ENCODE assay signal across 27 cellular contexts in the genomic region with DNA sequence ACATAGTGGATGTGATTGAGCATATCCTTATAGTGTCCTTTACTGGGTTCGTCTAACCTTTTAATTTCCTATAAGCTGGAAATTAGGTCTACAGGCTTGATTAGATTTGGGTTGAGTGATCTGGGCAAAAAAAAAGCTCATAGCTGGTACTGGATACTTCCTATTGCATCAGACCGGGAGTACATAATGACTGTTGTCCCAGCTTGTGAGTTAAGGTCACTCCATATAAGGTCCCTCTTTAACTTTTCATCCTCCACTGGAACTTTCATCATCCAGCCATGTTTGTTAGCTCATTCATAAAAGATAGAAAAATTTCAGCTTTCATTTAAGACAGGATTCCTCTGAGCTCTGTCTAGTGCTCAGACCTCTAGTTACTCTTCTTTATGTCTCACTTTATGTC.
DNase-seq lines count a peak whose midpoint lies in the region; ATAC-seq, FAIRE-seq and TF ChIP-seq lines count a peak whose summit lies in the region.
"Had no signal": no experiment of that assay in that cellular context is flagged by ENCODE, and none has a peak within 500 bp of the region (broad histone marks: within the 10 kb centered on the region; RNA-seq: fewer than 3 reads in every experiment).

No MANE protein-coding gene starts in this region.

- TF ChIP-seq POLR2A in GM12892 (IDR thresholded peaks at IDR 0.05; ENCODE audit: low read depth, low read length), result no peak

- peak overlapping the region; percentile 69 for H3K27ac Mint-ChIP-seq in activated CD4-positive, alpha-beta T cell treated with anti-CD3 and anti-CD28 coated beads for 36 hours
- H3K27ac Mint-ChIP-seq: activated CD4-positive, alpha-beta memory T cell treated with anti-CD3 and anti-CD28 coated beads for 36 hours; CD8-positive, alpha-beta T cell; immature natural killer cell; naive B cell had no signal

- FAIRE-seq in GM12892 (lab: Jason Lieb, UNC), result no peak
- FAIRE-seq: frontal cortex, G401.6, small intestine had no signal

- TF ChIP-seq CTCF in left lung (IDR thresholded peaks at IDR 0.05), result no peak
- no peak for TF ChIP-seq CTCF in omental fat pad (IDR thresholded peaks at IDR 0.05)

- H3K27me3 ChIP-seq in SJSA1 (replicated peaks) (no peaks in the 10 kb centered on the region), left lung (no peaks in the 10 kb centered on the region)

- H3K4me3 Mint-ChIP-seq in activated CD4-positive, alpha-beta T cell treated with anti-CD3 and anti-CD28 coated beads for 36 hours, result no peak overlapping the region
- H3K4me3 Mint-ChIP-seq: activated CD4-positive, alpha-beta memory T cell treated with anti-CD3 and anti-CD28 coated beads for 36 hours; CD8-positive, alpha-beta T cell; immature natural killer cell had no signal

- no peaks in the 10 kb centered on the region for H3K9me3 Mint-ChIP-seq in activated CD4-positive, alpha-beta T cell treated with anti-CD3 and anti-CD28 coated beads for 36 hours (ENCODE audit: low read depth)
- H3K9me3 Mint-ChIP-seq: activated CD4-positive, alpha-beta memory T cell treated with anti-CD3 and anti-CD28 coated beads for 36 hours; CD8-positive, alpha-beta T cell had no signal

- peak; percentile 72 for ATAC-seq in activated CD4-positive, alpha-beta T cell treated with anti-CD3 and anti-CD28 coated beads for 36 hours
- peak; percentile 27 for ATAC-seq in left lung
- no peak for ATAC-seq in omental fat pad (ENCODE audit: low FRiP score)
- ATAC-seq: CD8-positive, alpha-beta T cell; esophagus mucosa; left lobe of liver had no signal

- H3K9me3 ChIP-seq in SJSA1 (replicated peaks), result no peaks in the 10 kb centered on the region
- no peaks in the 10 kb centered on the region for H3K9me3 ChIP-seq in left lung
- H3K9me3 ChIP-seq: thoracic aorta had no signal

- H3K36me3 ChIP-seq in SJSA1, result no peaks in the 10 kb centered on the region
- no peaks in the 10 kb centered on the region for H3K36me3 ChIP-seq in left lung
- H3K36me3 ChIP-seq: thoracic aorta had no signal

- H3K27ac ChIP-seq in SJSA1, result peak overlapping the region; percentile 97
- H3K27ac ChIP-seq in left lung, result no peak overlapping the region
- H3K27ac ChIP-seq: thoracic aorta had no signal

- H3K4me1 Mint-ChIP-seq in activated CD4-positive, alpha-beta T cell treated with anti-CD3 and anti-CD28 coated beads for 36 hours, result peaks cover 54% of the 10 kb centered on the region
- H3K4me1 Mint-ChIP-seq: immature natural killer cell had no signal

- H3K4me3 ChIP-seq in SJSA1 (no peak overlapping the region), left lung (no peak overlapping the region)
- H3K4me3 ChIP-seq: thoracic aorta had no signal

- CTCF ChIA-PET in activated CD4-positive, alpha-beta T cell treated with anti-CD3 and anti-CD28 coated beads for 36 hours (lab: Charles Lee), result interaction anchor here (0.5 to 1.0 kb wide), 3 partner anchors 16 to 68 kb away, joined by 3 to 5 read pairs (median 3); no protein-coding TSS in a partner anchor

- no peak for DNase-seq in activated CD4-positive, alpha-beta T cell treated with anti-CD3 and anti-CD28 coated beads for 36 hours
- DNase-seq in activated CD4-positive, alpha-beta T cell treated with anti-CD3 and anti-CD28 coated beads, Interleukin-2, amount 50 U/mL, for 4 hours, result no peak
- no peak for DNase-seq in SJSA1 (ENCODE audit: low read depth in 1 of 2, low spot score in 2 of 2)
- DNase-seq in left lung, result no peak
- DNase-seq in ureter (ENCODE audit: low spot score), result peak; percentile 1
- no peak for DNase-seq in omental fat pad (ENCODE audit: low spot score)
- no peak for DNase-seq in GM12892 (ENCODE audit: insufficient read length)
- DNase-seq in HPDE6-E6E7 (ENCODE audit: extremely low spot score), result no peak
- DNase-seq: activated CD4-positive, alpha-beta memory T cell treated with anti-CD3 and anti-CD28 coated beads for 36 hours; activated CD4-positive, CD25-positive, alpha-beta regulatory T cell; activated effector memory CD4-positive, alpha-beta T cell treated with anti-CD3 and anti-CD28 coated beads, Interleukin-2, amount 50 U/mL, for 16 hours; DMS 273 treated with DMSO at 0.1 percent for 48 hours; effector memory CD4-positive, alpha-beta T cell; GOT3; immature natural killer cell; naive B cell; NCI-H2171; NCI-H524; nucleus accumbens; small intestine; T1000 had no signal

- no peaks in the 10 kb centered on the region for H3K27me3 Mint-ChIP-seq in activated CD4-positive, alpha-beta T cell treated with anti-CD3 and anti-CD28 coated beads for 36 hours
- H3K27me3 Mint-ChIP-seq: activated CD4-positive, alpha-beta memory T cell treated with anti-CD3 and anti-CD28 coated beads for 36 hours had no signal

- H3K4me1 ChIP-seq in SJSA1 (replicated peaks), result peaks cover 69% of the 10 kb centered on the region
- H3K4me1 ChIP-seq in left lung, result no peaks in the 10 kb centered on the region

- intact Hi-C loops in activated CD4-positive, alpha-beta T cell treated with anti-CD3 and anti-CD28 coated beads for 36 hours (cut with DNase I, micrococcal nuclease), result no loop called here
- intact Hi-C loops in left lung (cut with DNase I), result no loop called here

- H3K36me3 Mint-ChIP-seq in activated CD4-positive, alpha-beta T cell treated with anti-CD3 and anti-CD28 coated beads for 36 hours (ENCODE audit: low read depth), result no peaks in the 10 kb centered on the region
- H3K36me3 Mint-ChIP-seq: activated CD4-positive, alpha-beta memory T cell treated with anti-CD3 and anti-CD28 coated beads for 36 hours; CD8-positive, alpha-beta T cell; immature natural killer cell had no signal

- POLR2A ChIA-PET in activated CD4-positive, alpha-beta T cell treated with anti-CD3 and anti-CD28 coated beads for 36 hours (lab: Charles Lee), result no interaction called here
